In genomic region chr12:57744194-57744776, GRCh38 we compare ENCODE assay signal across 1 cellular context.
TF ChIP-seq lines count a peak whose summit lies in the region.

No MANE protein-coding gene starts in this region.

TF ChIP-seq in K562, 482 proteins besides CTCF, POLR2A, EP300 and RAD21 (continued from another document):
- no peak for TF ChIP-seq ZNF143 (CRISPR knock-in tag; IDR thresholded peaks at IDR 0.05)
- TF ChIP-seq CREM (IDR thresholded peaks at IDR 0.05; ENCODE audit: low read depth) = peak; percentile 95
- TF ChIP-seq CHD7 (IDR thresholded peaks at IDR 0.05; ENCODE audit: low read depth, low read length) = no peak
- no peak for TF ChIP-seq BHLHE40 (IDR thresholded peaks at IDR 0.05; ENCODE audit: low read length)
- TF ChIP-seq ZZZ3 (IDR thresholded peaks at IDR 0.05) = no peak
- TF ChIP-seq MTA3 (IDR thresholded peaks at IDR 0.05; ENCODE audit: borderline replicate concordance) = peak; percentile 99
- no peak for TF ChIP-seq NFATC3 (IDR thresholded peaks at IDR 0.05)
- no peak for TF ChIP-seq GTF2F1 (IDR thresholded peaks at IDR 0.05; ENCODE audit: low read depth, low read length)
- TF ChIP-seq ZNF764 (CRISPR knock-in tag; IDR thresholded peaks at IDR 0.05; ENCODE audit: low read depth) = no peak
- TF ChIP-seq AFF1 (IDR thresholded peaks at IDR 0.05; ENCODE audit: low read depth in 1 of 2, partially characterized antibody in 2 of 2) = no peak
